ENCODE assay signal across 1 cellular context in the genomic region with DNA sequence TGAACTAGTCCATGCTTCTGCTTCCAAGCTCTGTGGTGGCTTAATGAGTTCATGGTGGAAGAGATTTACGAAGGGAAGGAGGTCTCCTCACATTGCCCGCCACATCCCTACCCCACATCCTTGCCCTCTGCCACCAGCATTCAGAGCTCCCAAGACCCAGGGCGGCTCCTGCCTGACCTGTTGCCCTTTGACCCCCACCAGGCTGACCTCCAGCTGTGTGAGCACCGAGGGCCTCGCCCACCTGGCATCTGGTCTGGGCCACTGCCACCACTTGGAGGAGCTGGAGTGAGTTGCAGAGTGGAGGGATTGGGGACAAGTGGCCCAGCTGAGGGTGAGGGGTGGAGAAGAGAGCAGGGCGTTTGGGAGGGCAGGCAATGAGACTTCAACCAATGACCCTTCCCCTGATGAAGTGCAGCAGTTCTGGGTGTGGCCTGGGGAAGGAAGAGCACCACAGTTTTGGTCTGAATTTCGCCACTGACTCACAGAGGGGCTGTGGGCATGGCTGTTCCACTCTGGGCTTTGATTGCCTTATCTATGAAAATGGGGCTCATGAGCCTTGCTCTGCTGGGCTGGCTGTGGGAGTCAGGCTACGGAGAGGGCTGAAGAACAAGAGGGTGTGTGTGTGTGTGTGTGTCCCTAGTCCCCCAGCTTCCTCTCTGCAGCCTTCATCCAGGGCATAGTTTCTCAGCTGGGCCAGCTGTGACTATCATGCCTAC.
TF ChIP-seq lines count a peak whose summit lies in the region.

No MANE protein-coding gene starts in this region.

TF ChIP-seq in GM23338, 12 proteins besides CTCF, POLR2A, EP300 and RAD21:
- TF ChIP-seq JUNB (IDR thresholded peaks at IDR 0.05; ENCODE audit: unreplicated experiment) (no peak), EZH2phosphoT487 (IDR thresholded peaks at IDR 0.05; ENCODE audit: unreplicated experiment) (no peak), POLR2AphosphoS5 (IDR thresholded peaks at IDR 0.05; ENCODE audit: low read depth) (no peak), ZNF331 (CRISPR knock-in tag; IDR thresholded peaks at IDR 0.05; ENCODE audit: low read depth) (no peak), CREB1 (CRISPR knock-in tag; IDR thresholded peaks at IDR 0.05; ENCODE audit: low read depth) (no peak)
